Comparison of ENCODE assay signal across 1 cellular context in the genomic region with DNA sequence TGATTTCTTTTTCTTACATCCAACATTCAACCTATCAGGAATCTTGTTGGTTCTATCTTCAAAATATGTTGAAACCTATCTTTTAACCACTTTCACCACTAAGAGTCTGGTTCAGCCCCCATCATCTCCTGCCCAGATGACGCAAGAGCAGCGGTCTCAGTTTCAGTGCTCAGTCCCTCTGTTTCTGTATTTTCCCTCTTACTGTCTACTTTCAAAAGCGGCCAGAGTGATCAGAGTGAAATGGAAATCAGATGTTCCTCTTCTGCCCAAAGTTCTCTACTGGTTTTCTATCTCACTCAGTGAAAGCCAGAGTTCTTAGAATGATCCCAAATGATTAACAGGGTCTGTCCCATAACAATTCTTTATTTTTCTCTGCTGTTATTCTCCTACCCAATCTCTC.
TF ChIP-seq lines count a peak whose summit lies in the region.

No MANE protein-coding gene starts in this region.

TF ChIP-seq in GM23338, 12 proteins besides CTCF, POLR2A, EP300 and RAD21 (continued from another document):
- TF ChIP-seq, protein P1, sequence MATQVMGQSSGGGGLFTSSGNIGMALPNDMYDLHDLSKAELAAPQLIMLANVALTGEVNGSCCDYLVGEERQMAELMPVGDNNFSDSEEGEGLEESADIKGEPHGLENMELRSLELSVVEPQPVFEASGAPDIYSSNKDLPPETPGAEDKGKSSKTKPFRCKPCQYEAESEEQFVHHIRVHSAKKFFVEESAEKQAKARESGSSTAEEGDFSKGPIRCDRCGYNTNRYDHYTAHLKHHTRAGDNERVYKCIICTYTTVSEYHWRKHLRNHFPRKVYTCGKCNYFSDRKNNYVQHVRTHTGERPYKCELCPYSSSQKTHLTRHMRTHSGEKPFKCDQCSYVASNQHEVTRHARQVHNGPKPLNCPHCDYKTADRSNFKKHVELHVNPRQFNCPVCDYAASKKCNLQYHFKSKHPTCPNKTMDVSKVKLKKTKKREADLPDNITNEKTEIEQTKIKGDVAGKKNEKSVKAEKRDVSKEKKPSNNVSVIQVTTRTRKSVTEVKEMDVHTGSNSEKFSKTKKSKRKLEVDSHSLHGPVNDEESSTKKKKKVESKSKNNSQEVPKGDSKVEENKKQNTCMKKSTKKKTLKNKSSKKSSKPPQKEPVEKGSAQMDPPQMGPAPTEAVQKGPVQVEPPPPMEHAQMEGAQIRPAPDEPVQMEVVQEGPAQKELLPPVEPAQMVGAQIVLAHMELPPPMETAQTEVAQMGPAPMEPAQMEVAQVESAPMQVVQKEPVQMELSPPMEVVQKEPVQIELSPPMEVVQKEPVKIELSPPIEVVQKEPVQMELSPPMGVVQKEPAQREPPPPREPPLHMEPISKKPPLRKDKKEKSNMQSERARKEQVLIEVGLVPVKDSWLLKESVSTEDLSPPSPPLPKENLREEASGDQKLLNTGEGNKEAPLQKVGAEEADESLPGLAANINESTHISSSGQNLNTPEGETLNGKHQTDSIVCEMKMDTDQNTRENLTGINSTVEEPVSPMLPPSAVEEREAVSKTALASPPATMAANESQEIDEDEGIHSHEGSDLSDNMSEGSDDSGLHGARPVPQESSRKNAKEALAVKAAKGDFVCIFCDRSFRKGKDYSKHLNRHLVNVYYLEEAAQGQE (IDR thresholded peaks at IDR 0.05; ENCODE audit: unreplicated experiment), result no peak
- no peak for TF ChIP-seq NANOG (IDR thresholded peaks at IDR 0.05; ENCODE audit: borderline replicate concordance)
